In genomic region chr19:2790557-2791271, GRCh38 we compare ENCODE assay signal across 15 cellular contexts. TPM values are rescaled to one million over a fixed set of nuclear protein-coding genes. Genes with fewer than 3 reads are reported as not detected.
DNase-seq lines count a peak whose midpoint lies in the region; ATAC-seq and TF ChIP-seq lines count a peak whose summit lies in the region.
"Had no signal": no experiment of that assay in that cellular context is flagged by ENCODE, and none has a peak within 500 bp of the region (broad histone marks: within the 10 kb centered on the region; RNA-seq: fewer than 3 reads in every experiment).

No MANE protein-coding gene starts in this region.

- H3K4me2 ChIP-seq in Karpas-422 (ENCODE audit: low read depth, low read length, poor library complexity, severe bottlenecking), result no peak overlapping the region
- no peak overlapping the region for H3K4me2 ChIP-seq in mesenchymal stem cell (ENCODE audit: low read length, poor library complexity, severe bottlenecking)
- H3K4me2 ChIP-seq: GM23338 had no signal

- no peak overlapping the region for H3K4ac ChIP-seq in mesenchymal stem cell (ENCODE audit: low read depth in 1 of 2, low read length in 2 of 2)

- peak; percentile 89 for ATAC-seq in left lobe of liver
- ATAC-seq in HG02588 (IDR thresholded peaks at IDR 0.05; ENCODE audit: unreplicated experiment), result no peak
- ATAC-seq in HG02840 (IDR thresholded peaks at IDR 0.05; ENCODE audit: low FRiP score, unreplicated experiment), result no peak
- ATAC-seq: CD8-positive, alpha-beta T cell had no signal

- H3K9ac ChIP-seq in Karpas-422 (ENCODE audit: low read length) (no peak overlapping the region), mesenchymal stem cell (ENCODE audit: low read length) (no peak overlapping the region)

- H3K79me1 ChIP-seq in mesenchymal stem cell (replicated peaks; ENCODE audit: low read length, poor library complexity, severe bottlenecking), result peaks cover 48% of the 10 kb centered on the region

- no peak overlapping the region for H3K14ac ChIP-seq in mesenchymal stem cell (ENCODE audit: low read length in 2 of 2)

- H3K79me2 ChIP-seq in Karpas-422 (ENCODE audit: low read length), result peaks cover 76% of the 10 kb centered on the region

- H3K9me3 ChIP-seq in Karpas-422 (ENCODE audit: low read length), result no peaks in the 10 kb centered on the region
- no peaks in the 10 kb centered on the region for H3K9me3 ChIP-seq in mesenchymal stem cell (ENCODE audit: control insufficient read depth, low read length)
- H3K9me3 ChIP-seq in testis, result no peaks in the 10 kb centered on the region
- H3K9me3 ChIP-seq: BE2C had no signal

- H2BK120ac ChIP-seq in mesenchymal stem cell (ENCODE audit: low read depth, low read length), result no peak overlapping the region

- no peak overlapping the region for H2BK15ac ChIP-seq in mesenchymal stem cell (ENCODE audit: low read depth, poor library complexity, severe bottlenecking)

- H2BK5ac ChIP-seq in mesenchymal stem cell (ENCODE audit: low read depth, low read length, poor library complexity, severe bottlenecking), result no peak overlapping the region

- no peak for TF ChIP-seq POLR2A in testis (IDR thresholded peaks at IDR 0.05)

- no peak overlapping the region for H2BK12ac ChIP-seq in mesenchymal stem cell (ENCODE audit: low read length in 2 of 2)

- TF ChIP-seq CTCF in testis (IDR thresholded peaks at IDR 0.05), result no peak

- no peak overlapping the region for H2AK5ac ChIP-seq in mesenchymal stem cell (ENCODE audit: low read length, severe bottlenecking)

- H3K4me1 ChIP-seq in Karpas-422 (ENCODE audit: low read length) (peaks cover 71% of the 10 kb centered on the region), mesenchymal stem cell (ENCODE audit: control insufficient read depth, insufficient read depth, low read depth, low read length) (peaks cover 12% of the 10 kb centered on the region), testis (peaks cover 17% of the 10 kb centered on the region)
- H3K4me1 ChIP-seq: BE2C had no signal

- intact Hi-C loops in testis (cut with DNase I; ENCODE audit: low total_unique reads), result no loop called here

- H3K27me3 ChIP-seq in Karpas-422 (ENCODE audit: low read length) (no peaks in the 10 kb centered on the region), mesenchymal stem cell (ENCODE audit: control insufficient read depth in 1 of 2, insufficient read depth in 1 of 2, low read length in 2 of 2) (no peaks in the 10 kb centered on the region), testis (no peaks in the 10 kb centered on the region), H7 (ENCODE audit: control insufficient read depth, insufficient read depth, low read length) (no peaks in the 10 kb centered on the region)
- H3K27me3 ChIP-seq: BE2C had no signal

- H3K27ac ChIP-seq in Karpas-422 (ENCODE audit: low read length) (peak overlapping the region; percentile 95), mesenchymal stem cell (ENCODE audit: low read length, poor library complexity, severe bottlenecking) (no peak overlapping the region), testis (no peak overlapping the region)

- DNase-seq in Karpas-422 (no peak), left lobe of liver (ENCODE audit: low spot score) (peak; percentile 92), mesenchymal stem cell (no peak), testis (peak; percentile 68), H7 (no peak)
- DNase-seq: BE2C; CD8-positive, alpha-beta T cell; COR-L47; DMS153; DND-41; GDM1; H9 had no signal

- over 99% methylated on average over 29 of the region's 32 CpGs for WGBS in mesenchymal stem cell
- WGBS in testis, 2 donors, result 71 to 87% methylated on average over 30 to 32 of the region's 32 CpGs

- H2AFZ ChIP-seq in Karpas-422 (ENCODE audit: low read length), result no peak overlapping the region
- H2AFZ ChIP-seq in mesenchymal stem cell (ENCODE audit: low read depth, low read length), result no peak overlapping the region
- H2AFZ ChIP-seq: GM23338 had no signal

- no peak overlapping the region for H4K8ac ChIP-seq in mesenchymal stem cell (ENCODE audit: low read length)

- no peak overlapping the region for H3K18ac ChIP-seq in mesenchymal stem cell (ENCODE audit: low read depth in 1 of 2, low read length in 2 of 2)

- H3K4me3 ChIP-seq in Karpas-422 (ENCODE audit: low read length) (no peak overlapping the region), mesenchymal stem cell (ENCODE audit: insufficient read depth in 1 of 2, low read depth in 1 of 2, low read length in 2 of 2) (no peak overlapping the region), testis (no peak overlapping the region), H7 (ENCODE audit: insufficient read depth, low read depth, low read length) (no peak overlapping the region)
- H3K4me3 ChIP-seq: GM23338 had no signal

- no peaks in the 10 kb centered on the region for H3K9me2 ChIP-seq in Karpas-422 (replicated peaks; ENCODE audit: insufficient read depth, low read length)

- H3K23ac ChIP-seq in mesenchymal stem cell (ENCODE audit: low read length in 2 of 2), result no peak overlapping the region

- H3K36me3 ChIP-seq in Karpas-422 (ENCODE audit: insufficient read depth, low read length) (peaks cover 57% of the 10 kb centered on the region), mesenchymal stem cell (ENCODE audit: control insufficient read depth in 1 of 2, insufficient read depth in 2 of 2, low read depth in 1 of 2, low read length in 2 of 2) (peaks cover 37 to 69% of the 10 kb centered on the region in 2 experiments), testis (ENCODE audit: low read depth, missing control alignments) (no peaks in the 10 kb centered on the region), H7 (replicated peaks; ENCODE audit: control insufficient read depth, insufficient read depth, low read length) (peaks cover 23% of the 10 kb centered on the region)

- peaks cover 22% of the 10 kb centered on the region; the same call in 1 of the 2 replicates for H4K20me1 ChIP-seq in Karpas-422 (ENCODE audit: insufficient read depth, low read depth, low read length)

- H4K91ac ChIP-seq in mesenchymal stem cell (ENCODE audit: low read length), result peak overlapping the region; percentile 56

RNA-seq across cellular contexts. Expression of gene THOP1, which starts 5.4 kb away (rescaled TPM):
- 57.0 and 148 TPM in 2 replicates for total RNA-seq in Karpas-422 (2014; rRNA removed; shearing (Covaris generic); ENCODE audit: low replicate concordance)
- 33.5 TPM for total RNA-seq in left lobe of liver
- 30.9 TPM for polyA plus RNA-seq in mesenchymal stem cell (2013, experiment 1 of 2)
- 31.0 TPM for polyA plus RNA-seq in mesenchymal stem cell (2013, experiment 2 of 2)
- total RNA-seq in testis, result 100 to 1,000 TPM; 111 to 134 TPM
- polyA plus RNA-seq in testis (ENCODE audit: insufficient read depth, low read depth, low replicate concordance), result 166 TPM
- 206 and 287 TPM in 2 replicates for total RNA-seq in H7 (2014; rRNA removed; shearing (Covaris generic))

RNA-seq across cellular contexts. Expression of gene SGTA, which starts 7.6 kb away (rescaled TPM):
- 31.2 and 55.8 TPM in 2 replicates for total RNA-seq in Karpas-422 (2014; rRNA removed; shearing (Covaris generic); ENCODE audit: low replicate concordance)
- total RNA-seq in left lobe of liver (25.7 TPM), testis (100 to 1,000 TPM in 1 of 2 donors, 10 to 100 TPM in 1; 93.9 to 100 TPM)
- polyA plus RNA-seq in mesenchymal stem cell (2013, experiment 1 of 2), result 51.4 TPM
- 49.6 TPM for polyA plus RNA-seq in mesenchymal stem cell (2013, experiment 2 of 2)
- 99.6 TPM for polyA plus RNA-seq in testis (ENCODE audit: insufficient read depth, low read depth, low replicate concordance)
- total RNA-seq in H7 (2014; rRNA removed; shearing (Covaris generic)), result 97.4 and 103 TPM in 2 replicates

RNA-seq across cellular contexts. Expression of gene ZNF554, which starts 29.0 kb away (rescaled TPM):
- 2.6 and 4.0 TPM in 2 replicates for total RNA-seq in Karpas-422 (2014; rRNA removed; shearing (Covaris generic); ENCODE audit: low replicate concordance)
- total RNA-seq in left lobe of liver (2.8 TPM), testis (1 to 10 TPM; 9.3 to 9.4 TPM)
- polyA plus RNA-seq in mesenchymal stem cell (2013, experiment 1 of 2), result 2.2 TPM
- polyA plus RNA-seq in mesenchymal stem cell (2013, experiment 2 of 2), result 2.3 TPM
- 6.9 TPM for polyA plus RNA-seq in testis (ENCODE audit: insufficient read depth, low read depth, low replicate concordance)
- total RNA-seq in H7 (2014; rRNA removed; shearing (Covaris generic)), result 5.3 and 6.8 TPM in 2 replicates

RNA-seq across cellular contexts. Expression of gene ZNF555, which starts 50.6 kb away (rescaled TPM):
- 1.4 TPM in 2 replicates for total RNA-seq in Karpas-422 (2014; rRNA removed; shearing (Covaris generic); ENCODE audit: low replicate concordance)
- total RNA-seq in left lobe of liver (2.0 TPM), testis (1 to 10 TPM; 7.1 to 8.5 TPM)
- 2.9 TPM for polyA plus RNA-seq in mesenchymal stem cell (2013, experiment 1 of 2)
- 3.0 TPM for polyA plus RNA-seq in mesenchymal stem cell (2013, experiment 2 of 2)
- polyA plus RNA-seq in testis (ENCODE audit: insufficient read depth, low read depth, low replicate concordance), result 7.2 TPM
- total RNA-seq in H7 (2014; rRNA removed; shearing (Covaris generic)), result 1.9 and 2.0 TPM in 2 replicates

RNA-seq across cellular contexts. Expression of gene SLC39A3, which starts 50.9 kb away (rescaled TPM):
- 28.6 and 55.3 TPM in 2 replicates for total RNA-seq in Karpas-422 (2014; rRNA removed; shearing (Covaris generic); ENCODE audit: low replicate concordance)
- total RNA-seq in left lobe of liver (18.6 TPM), testis (100 to 1,000 TPM; 126 to 160 TPM)
- polyA plus RNA-seq in mesenchymal stem cell (2013, experiment 1 of 2), result 26.4 TPM
- 29.3 TPM for polyA plus RNA-seq in mesenchymal stem cell (2013, experiment 2 of 2)
- 198 TPM for polyA plus RNA-seq in testis (ENCODE audit: insufficient read depth, low read depth, low replicate concordance)
- total RNA-seq in H7 (2014; rRNA removed; shearing (Covaris generic)), result 42.5 and 45.8 TPM in 2 replicates

Comparison
In these comparisons a context has a peak if more than half of its experiments do, and no peak if none do; other contexts are left out.
1. DNase-seq: peak in left lobe of liver (single experiment) and testis (single experiment); none in Karpas-422 (single experiment), mesenchymal stem cell (single experiment) and H7 (single experiment).